In the genomic region with DNA sequence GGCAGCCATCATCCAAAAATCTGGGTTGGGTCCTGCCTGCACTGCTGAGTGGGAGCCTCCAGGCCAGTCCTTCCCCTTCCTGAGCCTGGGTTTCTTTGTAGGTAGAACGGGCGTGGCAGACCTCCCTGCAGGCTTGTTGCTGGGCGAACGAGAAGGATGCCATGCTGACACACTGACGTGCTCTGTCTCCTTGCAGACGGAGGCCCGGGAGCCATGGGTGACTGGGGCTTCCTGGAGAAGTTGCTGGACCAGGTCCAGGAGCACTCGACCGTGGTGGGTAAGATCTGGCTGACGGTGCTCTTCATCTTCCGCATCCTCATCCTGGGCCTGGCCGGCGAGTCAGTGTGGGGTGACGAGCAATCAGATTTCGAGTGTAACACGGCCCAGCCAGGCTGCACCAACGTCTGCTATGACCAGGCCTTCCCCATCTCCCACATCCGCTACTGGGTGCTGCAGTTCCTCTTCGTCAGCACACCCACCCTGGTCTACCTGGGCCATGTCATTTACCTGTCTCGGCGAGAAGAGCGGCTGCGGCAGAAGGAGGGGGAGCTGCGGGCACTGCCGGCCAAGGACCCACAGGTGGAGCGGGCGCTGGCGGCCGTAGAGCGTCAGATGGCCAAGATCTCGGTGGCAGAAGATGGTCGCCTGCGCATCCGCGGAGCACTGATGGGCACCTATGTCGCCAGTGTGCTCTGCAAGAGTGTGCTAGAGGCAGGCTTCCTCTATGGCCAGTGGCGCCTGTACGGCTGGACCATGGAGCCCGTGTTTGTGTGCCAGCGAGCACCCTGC, we compare ENCODE assay signal across 21 cellular contexts. TPM values are rescaled to one million over a fixed set of nuclear protein-coding genes. Genes with fewer than 3 reads are reported as not detected.
DNase-seq lines count a peak whose midpoint lies in the region; ATAC-seq, FAIRE-seq and TF ChIP-seq lines count a peak whose summit lies in the region.
"Had no signal": no experiment of that assay in that cellular context is flagged by ENCODE, and none has a peak within 500 bp of the region (broad histone marks: within the 10 kb centered on the region; RNA-seq: fewer than 3 reads in every experiment).

No MANE protein-coding gene starts in this region.

- WGBS in right lobe of liver (ENCODE audit: insufficient coverage, low coverage, low lambda C conversion rate, missing lambda C conversion rate), result 71% methylated on average over 8 of the region's 40 CpGs
- WGBS in HepG2 (ENCODE audit: low lambda C conversion rate), result 67% methylated on average over 15 of the region's 40 CpGs
- 86 to 91% (median 86%) methylated on average over 37 to 40 of the region's 40 CpGs for WGBS in small intestine, 3 donors

- H3K27me3 ChIP-seq in right lobe of liver, result no peaks in the 10 kb centered on the region
- H3K27me3 ChIP-seq in HepG2 (ENCODE audit: control insufficient read depth in 1 of 2, insufficient read depth in 2 of 2, low read length in 2 of 2), result peaks cover 1 to 45% of the 10 kb centered on the region in 2 experiments; a peak in 4 of 5 replicates
- H3K27me3 ChIP-seq in iPS-20b (ENCODE audit: insufficient read depth, low read length), result peaks cover 28% of the 10 kb centered on the region
- no peaks in the 10 kb centered on the region for H3K27me3 ChIP-seq in vagina
- peaks cover 0 to 4% of the 10 kb centered on the region in 2 donors for H3K27me3 ChIP-seq in small intestine (ENCODE audit: control insufficient read depth in 2 of 2, insufficient read depth in 2 of 2, low read length in 2 of 2)
- H3K27me3 ChIP-seq: pancreas had no signal

- CTCF ChIA-PET in HepG2 (lab: Yijun Ruan, JAX; ENCODE audit: low intra/inter-chr PET ratio, low total read pairs), result no interaction called here

- no peaks in the 10 kb centered on the region for H3K79me2 ChIP-seq in HepG2 (ENCODE audit: insufficient read depth, low read length)

- H3K9ac ChIP-seq in HepG2 (ENCODE audit: insufficient read depth, low read depth, low read length), result no peak overlapping the region
- H3K9ac ChIP-seq in iPS-20b (ENCODE audit: low read depth, low read length), result no peak overlapping the region

- POLR2A ChIA-PET in HepG2 (lab: Yijun Ruan, JAX), result no interaction called here

- no peak overlapping the region for H3K4me2 ChIP-seq in HepG2 (ENCODE audit: low read depth, low read length)

- intact Hi-C loops in right lobe of liver (cut with DNase I), result loop anchor here in 1 of 2 donors (5.0 kb wide), 1 partner anchor 43 kb away; no protein-coding TSS in a partner anchor
- intact Hi-C loops in HepG2 (cut with micrococcal nuclease; ENCODE audit: unreplicated experiment), result no loop called here
- intact Hi-C loops in vagina (cut with DNase I), result no loop called here

- no peaks in the 10 kb centered on the region for H4K20me1 ChIP-seq in HepG2 (ENCODE audit: insufficient read depth, low read length)

- H3K36me3 ChIP-seq in right lobe of liver (peaks cover 0 to 4% (median 0%) of the 10 kb centered on the region in 4 donors), HepG2 (replicated peaks in 1 of 2; ENCODE audit: control insufficient read depth in 1 of 2, insufficient read depth in 2 of 2, low read length in 2 of 2) (no peaks in the 10 kb centered on the region), iPS-20b (ENCODE audit: insufficient read depth, low read depth, low read length) (no peaks in the 10 kb centered on the region), vagina (no peaks in the 10 kb centered on the region), small intestine (ENCODE audit: control insufficient read depth in 2 of 2, insufficient read depth in 2 of 2, low read length in 2 of 2) (no peaks in the 10 kb centered on the region)
- H3K36me3 ChIP-seq: pancreas had no signal

- TF ChIP-seq EP300 in HepG2 (IDR thresholded peaks at IDR 0.05; ENCODE audit: low read depth in 2 of 2, low read length in 2 of 2), result no peak
- TF ChIP-seq EP300 in HepG2 (CRISPR knock-in tag; IDR thresholded peaks at IDR 0.05; ENCODE audit: borderline replicate concordance), result no peak

- H3K27ac ChIP-seq in right lobe of liver (peak overlapping the region in 1 of 3 donors; percentile 64), HepG2 (ENCODE audit: extremely low read length, insufficient read depth, low read length) (no peak overlapping the region), iPS-20b (ENCODE audit: low read length) (no peak overlapping the region), vagina (peak overlapping the region; percentile 39), small intestine (ENCODE audit: low read depth in 1 of 2, low read length in 1 of 2) (no peak overlapping the region)
- H3K27ac ChIP-seq: pancreas, VCaP had no signal

- no peak for TF ChIP-seq POLR2A in right lobe of liver (IDR thresholded peaks at IDR 0.05)
- no peak for TF ChIP-seq POLR2A in HepG2 (IDR thresholded peaks at IDR 0.05; ENCODE audit: insufficient read depth in 1 of 2, low read depth in 2 of 2, low read length in 2 of 2)
- no peak for TF ChIP-seq POLR2A in vagina (IDR thresholded peaks at IDR 0.05)

- DNase-seq in right lobe of liver (no peak), HepG2 (ENCODE audit: low spot score) (no peak), renal cortical epithelial cell (ENCODE audit: low read depth) (peak; percentile 31), vagina (ENCODE audit: extremely low spot score in 2 of 2) (no peak), A172 (ENCODE audit: low spot score) (no peak), cerebellar cortex (ENCODE audit: low spot score) (no peak), small intestine (no peak)
- DNase-seq: activated CD4-positive, alpha-beta T cell treated with anti-CD3 and anti-CD28 coated beads, Interleukin-2, amount 50 U/mL, for 48 hours; activated T-cell treated with anti-CD3 and anti-CD28 coated beads, Interleukin-2, amount 50 U/mL, for 24 hours; CD8-positive, alpha-beta memory T cell; EL; hippocampal formation; NCI-H1694; NCI-H446 treated with DMSO at 0.1 percent for 48 hours; pancreas; stimulated activated naive CD4-positive, alpha-beta T cell treated with Interleukin-2 at 50 U/mL for 16 hours had no signal

- ATAC-seq in right lobe of liver (peak in 1 of 4 donors; percentile 18), HepG2 (no peak)

- no peak for FAIRE-seq in HepG2 (lab: Jason Lieb, UNC)
- FAIRE-seq in small intestine (lab: Jason Lieb, UNC), result no peak
- FAIRE-seq: pancreas had no signal

- no peak for TF ChIP-seq RAD21 in HepG2 (CRISPR knock-in tag; IDR thresholded peaks at IDR 0.05)

- H3K9me3 ChIP-seq in right lobe of liver, result no peaks in the 10 kb centered on the region
- no peaks in the 10 kb centered on the region for H3K9me3 ChIP-seq in HepG2 (ENCODE audit: low read length)
- H3K9me3 ChIP-seq in iPS-20b (ENCODE audit: insufficient read depth, low read depth, low read length), result no peaks in the 10 kb centered on the region
- H3K9me3 ChIP-seq in vagina, result no peaks in the 10 kb centered on the region
- H3K9me3 ChIP-seq in small intestine (ENCODE audit: control insufficient read depth, low read depth), result no peaks in the 10 kb centered on the region
- H3K9me3 ChIP-seq: pancreas had no signal

- BruUV-seq in HepG2 (replicated peaks; lab: Mats Ljungman, UMichigan), result no TSS peak

- H3K4me3 ChIP-seq in right lobe of liver (peak overlapping the region; percentile 33 to 42 (median 39)), HepG2 (replicated peaks in 1 of 3; ENCODE audit: insufficient read depth in 1 of 3, low read depth in 2 of 3, low read length in 3 of 3) (no peak overlapping the region), iPS-20b (ENCODE audit: low read length) (peak overlapping the region; percentile 62; the same call in 1 of the 2 replicates), vagina (peak overlapping the region; percentile 35 to 40), small intestine (ENCODE audit: low read depth in 1 of 2, low read length in 2 of 2) (no peak overlapping the region)

- TF ChIP-seq CTCF in right lobe of liver (IDR thresholded peaks at IDR 0.05) (no peak), HepG2 (CRISPR knock-in tag; IDR thresholded peaks at IDR 0.05) (no peak), vagina (IDR thresholded peaks at IDR 0.05) (no peak)

- H3K4me1 ChIP-seq in right lobe of liver (no peaks in the 10 kb centered on the region), HepG2 (ENCODE audit: insufficient read depth, low read length) (no peaks in the 10 kb centered on the region), iPS-20b (ENCODE audit: insufficient read depth, low read length) (peaks cover 2% of the 10 kb centered on the region; the same call in 1 of the 2 replicates), vagina (peaks cover 13% of the 10 kb centered on the region), small intestine (ENCODE audit: control insufficient read depth in 2 of 2, insufficient read depth in 1 of 2, low read depth in 1 of 2, low read length in 1 of 2) (no peaks in the 10 kb centered on the region)
- H3K4me1 ChIP-seq: pancreas had no signal

- no peak overlapping the region for H2AFZ ChIP-seq in HepG2 (ENCODE audit: low read length)

- in situ Hi-C loops in HepG2 (cut with HindIII; ENCODE audit: extremely low pct_ligation_motif_present, low pct_unique_long_range_greater_than_20kb), result no loop called here

RNA-seq across cellular contexts. Expression of gene GJA4, which starts 1.4 kb away (rescaled TPM):
- total RNA-seq in right lobe of liver (10 to 100 TPM in 2 of 6 experiments, 1 to 10 TPM in 4; 4.3 to 21.8 (median 7.6) TPM), HepG2 (2016; rRNA removed; fragmentation: Illumina TruSeq; extraction: Trizol) (not detected in 2 replicates), renal cortical epithelial cell (not detected in 2 replicates), vagina (28.5 TPM)
- total RNA-seq in HepG2 (2016; cell fraction: cytosol; rRNA removed; fragmentation: Illumina TruSeq; extraction: Trizol; ENCODE audit: low read depth), result not detected in 2 replicates
- not detected in 2 replicates for total RNA-seq in HepG2 (2016; cell fraction: insoluble cytoplasmic fraction; rRNA removed; fragmentation: Illumina TruSeq; extraction: Trizol)
- total RNA-seq in HepG2 (2016; cell fraction: membrane; rRNA removed; fragmentation: Illumina TruSeq; extraction: Trizol), result not detected in 2 replicates
- not detected in 2 replicates for total RNA-seq in HepG2 (2016; cell fraction: nucleus; rRNA removed; fragmentation: Illumina TruSeq; extraction: Trizol)
- polyA plus RNA-seq in HepG2 (2011; rRNA removed) (not detected in 2 replicates), small intestine (10 to 100 TPM in 1 of 3 donors, under 1 TPM in 1, not detected in 1; 0.81 to 16.8 TPM)
- polyA plus RNA-seq in HepG2 (2011; cell fraction: cytosol; rRNA removed), result not detected in 2 replicates
- polyA plus RNA-seq in HepG2 (2011; cell fraction: nucleus; rRNA removed), result 0.12 TPM in 1 of 2 replicates, not detected in the other
- not detected in 2 replicates for polyA plus RNA-seq in HepG2 (2012)
- polyA plus RNA-seq in HepG2 (2016; cell fraction: cytosol; fragmentation: Illumina TruSeq; extraction: Trizol; ENCODE audit: low read depth), result not detected in 2 replicates
- polyA plus RNA-seq in HepG2 (2016; cell fraction: insoluble cytoplasmic fraction; fragmentation: Illumina TruSeq; extraction: Trizol; ENCODE audit: low read depth), result not detected in 2 replicates
- not detected in 2 replicates for polyA plus RNA-seq in HepG2 (2016; cell fraction: membrane; fragmentation: Illumina TruSeq; extraction: Trizol; ENCODE audit: low read depth)
- not detected in 2 replicates for polyA plus RNA-seq in HepG2 (2016; cell fraction: nucleus; fragmentation: Illumina TruSeq; extraction: Trizol; ENCODE audit: insufficient read depth, low read depth)
- 0.14 TPM in 1 of 2 replicates, not detected in the other for polyA minus RNA-seq in HepG2 (2011; rRNA and poly(A)+ RNA removed; ENCODE audit: low replicate concordance)
- polyA minus RNA-seq in HepG2 (2011; cell fraction: cytosol; rRNA and poly(A)+ RNA removed), result not detected in 2 replicates
- polyA minus RNA-seq in HepG2 (2011; cell fraction: nucleus; rRNA and poly(A)+ RNA removed), result not detected in 2 replicates
- total RNA-seq in A172 (2014; rRNA removed; shearing (Covaris generic)), result not detected in 2 replicates
- total RNA-seq: CD8-positive, alpha-beta memory T cell; fibroblast of lung had no signal
- polyA plus RNA-seq: CD8-positive, alpha-beta memory T cell; fibroblast of lung; IgD-negative memory B cell had no signal

RNA-seq across cellular contexts. Expression of gene GJB3, which starts 13.2 kb away (rescaled TPM):
- 1 to 10 TPM in 1 of 6 experiments, under 1 TPM in 5; 0.12 to 1.3 (median 0.23) TPM for total RNA-seq in right lobe of liver
- total RNA-seq in HepG2 (2016; rRNA removed; fragmentation: Illumina TruSeq; extraction: Trizol), result not detected in 2 replicates
- total RNA-seq in HepG2 (2016; cell fraction: cytosol; rRNA removed; fragmentation: Illumina TruSeq; extraction: Trizol; ENCODE audit: low read depth), result not detected in 2 replicates
- total RNA-seq in HepG2 (2016; cell fraction: insoluble cytoplasmic fraction; rRNA removed; fragmentation: Illumina TruSeq; extraction: Trizol), result not detected in 2 replicates
- not detected in 2 replicates for total RNA-seq in HepG2 (2016; cell fraction: membrane; rRNA removed; fragmentation: Illumina TruSeq; extraction: Trizol)
- total RNA-seq in HepG2 (2016; cell fraction: nucleus; rRNA removed; fragmentation: Illumina TruSeq; extraction: Trizol), result not detected in 2 replicates
- polyA plus RNA-seq in HepG2 (2011; rRNA removed), result not detected in 2 replicates
- not detected in 2 replicates for polyA plus RNA-seq in HepG2 (2011; cell fraction: cytosol; rRNA removed)
- not detected in 2 replicates for polyA plus RNA-seq in HepG2 (2011; cell fraction: nucleus; rRNA removed)
- polyA plus RNA-seq in HepG2 (2012), result not detected in 2 replicates
- polyA plus RNA-seq in HepG2 (2016; cell fraction: cytosol; fragmentation: Illumina TruSeq; extraction: Trizol; ENCODE audit: low read depth), result not detected in 2 replicates
- polyA plus RNA-seq in HepG2 (2016; cell fraction: insoluble cytoplasmic fraction; fragmentation: Illumina TruSeq; extraction: Trizol; ENCODE audit: low read depth), result not detected in 2 replicates
- polyA plus RNA-seq in HepG2 (2016; cell fraction: membrane; fragmentation: Illumina TruSeq; extraction: Trizol; ENCODE audit: low read depth), result not detected in 2 replicates
- not detected in 2 replicates for polyA plus RNA-seq in HepG2 (2016; cell fraction: nucleus; fragmentation: Illumina TruSeq; extraction: Trizol; ENCODE audit: insufficient read depth, low read depth)
- polyA minus RNA-seq in HepG2 (2011; rRNA and poly(A)+ RNA removed; ENCODE audit: low replicate concordance), result 32.8 TPM in 1 of 2 replicates, not detected in the other
- polyA minus RNA-seq in HepG2 (2011; cell fraction: cytosol; rRNA and poly(A)+ RNA removed), result not detected in 2 replicates
- polyA minus RNA-seq in HepG2 (2011; cell fraction: nucleus; rRNA and poly(A)+ RNA removed), result not detected in 2 replicates
- total RNA-seq in renal cortical epithelial cell, result 8.5 and 33.2 TPM in 2 replicates
- 24.6 TPM for total RNA-seq in vagina
- total RNA-seq in A172 (2014; rRNA removed; shearing (Covaris generic)), result 0.74 and 1.6 TPM in 2 replicates
- 1 to 10 TPM in 1 of 3 donors, under 1 TPM in 1, not detected in 1; 0.67 to 1.9 TPM for polyA plus RNA-seq in small intestine
- total RNA-seq: CD8-positive, alpha-beta memory T cell; fibroblast of lung; T-helper 1 cell treated with Interleukin-12 subunit alpha and Interleukin-12 subunit beta and Interleukin-4 antibody, amounts not matched to agents 30 ng/mL and 1 ng/mL, for 36 hours had no signal
- polyA plus RNA-seq: CD8-positive, alpha-beta memory T cell; fibroblast of lung; IgD-negative memory B cell had no signal

RNA-seq across cellular contexts. Expression of gene GJB4, which starts 34.7 kb away (rescaled TPM):
- total RNA-seq in right lobe of liver (not detected), HepG2 (2016; rRNA removed; fragmentation: Illumina TruSeq; extraction: Trizol) (not detected in 2 replicates), renal cortical epithelial cell (9.0 and 15.5 TPM in 2 replicates), vagina (2.0 TPM)
- not detected in 2 replicates for total RNA-seq in HepG2 (2016; cell fraction: cytosol; rRNA removed; fragmentation: Illumina TruSeq; extraction: Trizol; ENCODE audit: low read depth)
- total RNA-seq in HepG2 (2016; cell fraction: insoluble cytoplasmic fraction; rRNA removed; fragmentation: Illumina TruSeq; extraction: Trizol), result not detected in 2 replicates
- total RNA-seq in HepG2 (2016; cell fraction: membrane; rRNA removed; fragmentation: Illumina TruSeq; extraction: Trizol), result not detected in 2 replicates
- total RNA-seq in HepG2 (2016; cell fraction: nucleus; rRNA removed; fragmentation: Illumina TruSeq; extraction: Trizol), result not detected in 2 replicates
- polyA plus RNA-seq in HepG2 (2011; rRNA removed) (not detected in 2 replicates), small intestine (under 1 TPM in 1 of 3 donors, not detected in 2; 0.07 TPM)
- not detected in 2 replicates for polyA plus RNA-seq in HepG2 (2011; cell fraction: cytosol; rRNA removed)
- polyA plus RNA-seq in HepG2 (2011; cell fraction: nucleus; rRNA removed), result not detected in 2 replicates
- not detected in 2 replicates for polyA plus RNA-seq in HepG2 (2012)
- not detected in 2 replicates for polyA plus RNA-seq in HepG2 (2016; cell fraction: cytosol; fragmentation: Illumina TruSeq; extraction: Trizol; ENCODE audit: low read depth)
- polyA plus RNA-seq in HepG2 (2016; cell fraction: insoluble cytoplasmic fraction; fragmentation: Illumina TruSeq; extraction: Trizol; ENCODE audit: low read depth), result not detected in 2 replicates
- not detected in 2 replicates for polyA plus RNA-seq in HepG2 (2016; cell fraction: membrane; fragmentation: Illumina TruSeq; extraction: Trizol; ENCODE audit: low read depth)
- not detected in 2 replicates for polyA plus RNA-seq in HepG2 (2016; cell fraction: nucleus; fragmentation: Illumina TruSeq; extraction: Trizol; ENCODE audit: insufficient read depth, low read depth)
- 0.14 TPM in 1 of 2 replicates, not detected in the other for polyA minus RNA-seq in HepG2 (2011; rRNA and poly(A)+ RNA removed; ENCODE audit: low replicate concordance)
- not detected in 2 replicates for polyA minus RNA-seq in HepG2 (2011; cell fraction: cytosol; rRNA and poly(A)+ RNA removed)
- not detected in 2 replicates for polyA minus RNA-seq in HepG2 (2011; cell fraction: nucleus; rRNA and poly(A)+ RNA removed)
- total RNA-seq in A172 (2014; rRNA removed; shearing (Covaris generic)), result not detected in 2 replicates
- total RNA-seq: CD8-positive, alpha-beta memory T cell; fibroblast of lung; T-helper 1 cell treated with Interleukin-12 subunit alpha and Interleukin-12 subunit beta and Interleukin-4 antibody, amounts not matched to agents 30 ng/mL and 1 ng/mL, for 36 hours had no signal
- polyA plus RNA-seq: CD8-positive, alpha-beta memory T cell; fibroblast of lung; IgD-negative memory B cell; pancreas had no signal

RNA-seq across cellular contexts. Expression of gene GJB5, which starts 39.3 kb away (rescaled TPM):
- total RNA-seq in right lobe of liver (not detected), HepG2 (2016; rRNA removed; fragmentation: Illumina TruSeq; extraction: Trizol) (not detected in 2 replicates), renal cortical epithelial cell (0.20 and 1.0 TPM in 2 replicates), vagina (23.6 TPM)
- not detected in 2 replicates for total RNA-seq in HepG2 (2016; cell fraction: cytosol; rRNA removed; fragmentation: Illumina TruSeq; extraction: Trizol; ENCODE audit: low read depth)
- not detected in 2 replicates for total RNA-seq in HepG2 (2016; cell fraction: insoluble cytoplasmic fraction; rRNA removed; fragmentation: Illumina TruSeq; extraction: Trizol)
- not detected in 2 replicates for total RNA-seq in HepG2 (2016; cell fraction: membrane; rRNA removed; fragmentation: Illumina TruSeq; extraction: Trizol)
- total RNA-seq in HepG2 (2016; cell fraction: nucleus; rRNA removed; fragmentation: Illumina TruSeq; extraction: Trizol), result not detected in 2 replicates
- polyA plus RNA-seq in HepG2 (2011; rRNA removed) (not detected in 2 replicates), small intestine (not detected)
- not detected in 2 replicates for polyA plus RNA-seq in HepG2 (2011; cell fraction: cytosol; rRNA removed)
- polyA plus RNA-seq in HepG2 (2011; cell fraction: nucleus; rRNA removed), result not detected in 2 replicates
- polyA plus RNA-seq in HepG2 (2012), result not detected in 2 replicates
- polyA plus RNA-seq in HepG2 (2016; cell fraction: cytosol; fragmentation: Illumina TruSeq; extraction: Trizol; ENCODE audit: low read depth), result not detected in 2 replicates
- polyA plus RNA-seq in HepG2 (2016; cell fraction: insoluble cytoplasmic fraction; fragmentation: Illumina TruSeq; extraction: Trizol; ENCODE audit: low read depth), result not detected in 2 replicates
- polyA plus RNA-seq in HepG2 (2016; cell fraction: membrane; fragmentation: Illumina TruSeq; extraction: Trizol; ENCODE audit: low read depth), result not detected in 2 replicates
- polyA plus RNA-seq in HepG2 (2016; cell fraction: nucleus; fragmentation: Illumina TruSeq; extraction: Trizol; ENCODE audit: insufficient read depth, low read depth), result not detected in 2 replicates
- 16.6 TPM in 1 of 2 replicates, not detected in the other for polyA minus RNA-seq in HepG2 (2011; rRNA and poly(A)+ RNA removed; ENCODE audit: low replicate concordance)
- not detected in 2 replicates for polyA minus RNA-seq in HepG2 (2011; cell fraction: cytosol; rRNA and poly(A)+ RNA removed)
- polyA minus RNA-seq in HepG2 (2011; cell fraction: nucleus; rRNA and poly(A)+ RNA removed), result not detected in 2 replicates
- 0.29 TPM in 1 of 2 replicates, not detected in the other for total RNA-seq in A172 (2014; rRNA removed; shearing (Covaris generic))
- total RNA-seq: CD8-positive, alpha-beta memory T cell; fibroblast of lung; pancreas; T-helper 1 cell treated with Interleukin-12 subunit alpha and Interleukin-12 subunit beta and Interleukin-4 antibody, amounts not matched to agents 30 ng/mL and 1 ng/mL, for 36 hours had no signal
- polyA plus RNA-seq: CD8-positive, alpha-beta memory T cell; fibroblast of lung; IgD-negative memory B cell; pancreas had no signal

Comparison
In these comparisons a context has a peak if more than half of its experiments do, and no peak if none do; other contexts are left out.
1. H3K4me3 ChIP-seq: peak in right lobe of liver (3 of 3), iPS-20b (single experiment) and vagina (2 of 2); none in HepG2 (0 of 3) and small intestine (0 of 2).